Comparison of ENCODE assay signal across 1 cellular context in genomic region chr1:233113009-233113712, GRCh38.
TF ChIP-seq lines count a peak whose summit lies in the region.

No MANE protein-coding gene starts in this region.

TF ChIP-seq in HEK293, 187 proteins besides CTCF, POLR2A, EP300 and RAD21 (continued from another document):
- TF ChIP-seq PRDM4 (tag by site-specific recombination; IDR thresholded peaks at IDR 0.05) (no peak), IKZF3 (tag by site-specific recombination; IDR thresholded peaks at IDR 0.05) (peak; percentile 98), ZNF514 (tag by site-specific recombination; IDR thresholded peaks at IDR 0.05) (no peak), ZNF777 (tag by site-specific recombination; IDR thresholded peaks at IDR 0.05; ENCODE audit: borderline replicate concordance) (no peak), ZNF391 (tag by site-specific recombination; IDR thresholded peaks at IDR 0.05; ENCODE audit: borderline replicate concordance, low read depth) (peak; percentile 97), ZEB2 (tag by site-specific recombination; IDR thresholded peaks at IDR 0.05) (peak; percentile 100), ZNF37A (tag by site-specific recombination; IDR thresholded peaks at IDR 0.05) (no peak), HIC1 (tag by site-specific recombination; IDR thresholded peaks at IDR 0.05) (peak; percentile 98), ZBTB48 (tag by site-specific recombination; IDR thresholded peaks at IDR 0.05) (peak; percentile 96), ZNF24 (tag by site-specific recombination; IDR thresholded peaks at IDR 0.05) (peak; percentile 96), ZNF555 (tag by site-specific recombination; conservative IDR thresholded peaks at IDR 0.05) (no peak), ZNF677 (tag by site-specific recombination; IDR thresholded peaks at IDR 0.05) (no peak), INSM2 (tag by site-specific recombination; IDR thresholded peaks at IDR 0.05) (peak; percentile 98), EGR2 (tag by site-specific recombination; IDR thresholded peaks at IDR 0.05; ENCODE audit: low read depth) (no peak; the same call in 1 of the 2 replicates), RBAK (tag by site-specific recombination; IDR thresholded peaks at IDR 0.05) (no peak), ZNF133 (tag by site-specific recombination; IDR thresholded peaks at IDR 0.05) (no peak), ZBTB8A (tag by site-specific recombination; IDR thresholded peaks at IDR 0.05) (peak; percentile 47), ZBTB6 (tag by site-specific recombination; IDR thresholded peaks at IDR 0.05) (no peak), HOXA7 (CRISPR knock-in tag; IDR thresholded peaks at IDR 0.05; ENCODE audit: borderline replicate concordance) (no peak), SCRT2 (tag by site-specific recombination; IDR thresholded peaks at IDR 0.05) (peak; percentile 99), MYNN (tag by site-specific recombination; IDR thresholded peaks at IDR 0.05; ENCODE audit: borderline replicate concordance) (peak; percentile 61), ZNF580 (tag by site-specific recombination; IDR thresholded peaks at IDR 0.05) (peak; percentile 39), SCRT1 (tag by site-specific recombination; IDR thresholded peaks at IDR 0.05; ENCODE audit: borderline replicate concordance) (peak; percentile 65; the same call in 1 of the 2 replicates), MEIS1 (CRISPR knock-in tag; IDR thresholded peaks at IDR 0.05; ENCODE audit: borderline replicate concordance) (peak; percentile 99), ZNF148 (tag by site-specific recombination; IDR thresholded peaks at IDR 0.05; ENCODE audit: borderline replicate concordance) (no peak), KLF16 (tag by site-specific recombination; IDR thresholded peaks at IDR 0.05) (peak; percentile 64; the same call in 1 of the 2 replicates), ZNF747 (tag by site-specific recombination; IDR thresholded peaks at IDR 0.05) (no peak), ZNF19 (tag by site-specific recombination; IDR thresholded peaks at IDR 0.05; ENCODE audit: low read depth) (no peak), ZNF658 (tag by site-specific recombination; IDR thresholded peaks at IDR 0.05) (no peak), ZNF174 (tag by site-specific recombination; IDR thresholded peaks at IDR 0.05) (no peak), ZBTB26 (tag by site-specific recombination; optimal IDR thresholded peaks at IDR 0.05) (no peak), ZNF76 (tag by site-specific recombination; IDR thresholded peaks at IDR 0.05; ENCODE audit: borderline replicate concordance, low read depth) (peak; percentile 58; the same call in 1 of the 2 replicates), ZNF426 (tag by site-specific recombination; IDR thresholded peaks at IDR 0.05) (no peak), SALL2 (tag by site-specific recombination; IDR thresholded peaks at IDR 0.05; ENCODE audit: borderline replicate concordance) (no peak), ZNF354C (tag by site-specific recombination; IDR thresholded peaks at IDR 0.05; ENCODE audit: borderline replicate concordance, low read depth) (no peak), ZBTB20 (tag by site-specific recombination; IDR thresholded peaks at IDR 0.05) (peak; percentile 13)
